12 cellular contexts compared by ENCODE assay signal in the genomic region with DNA sequence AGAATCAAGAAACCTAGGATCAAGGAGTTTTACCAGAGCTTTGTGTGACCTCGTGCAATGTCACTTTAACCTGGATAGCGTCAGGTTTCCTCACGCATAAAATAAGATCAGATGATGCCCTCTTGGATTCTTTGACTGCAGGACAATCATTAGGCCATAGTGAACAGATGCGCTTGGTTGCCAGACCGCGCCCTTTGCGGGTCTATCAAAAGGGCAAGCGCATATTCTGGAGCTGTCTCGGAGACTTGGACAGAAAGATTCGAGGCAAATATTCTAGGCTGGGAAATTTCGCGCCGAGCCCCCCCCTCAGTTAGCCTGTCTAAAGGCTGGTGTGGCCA.
DNase-seq lines count a peak whose midpoint lies in the region; ATAC-seq, FAIRE-seq and TF ChIP-seq lines count a peak whose summit lies in the region.
"Had no signal": no experiment of that assay in that cellular context is flagged by ENCODE, and none has a peak within 500 bp of the region (broad histone marks: within the 10 kb centered on the region; RNA-seq: fewer than 3 reads in every experiment).

No MANE protein-coding gene starts in this region.

- peak overlapping the region; percentile 12 for H3K27ac Mint-ChIP-seq in type B pancreatic cell

- no peak for TF ChIP-seq CTCF in heart right ventricle (IDR thresholded peaks at IDR 0.05)
- TF ChIP-seq CTCF in epithelial cell of proximal tubule (conservative IDR thresholded peaks at IDR 0.05; ENCODE audit: low read depth, low read length): no peak
- no peak for TF ChIP-seq CTCF in type B pancreatic cell (conservative IDR thresholded peaks at IDR 0.05)

- intact Hi-C loops in heart right ventricle (cut with DNase I) (loop anchor here in 1 of 10 donors (10.0 kb wide), 1 partner anchor 692 kb away; no protein-coding TSS in a partner anchor), left ventricle myocardium superior (cut with micrococcal nuclease) (no loop called here), posterior cingulate gyrus (cut with DNase I) (no loop called here)

- H3K27ac ChIP-seq in heart right ventricle (peak overlapping the region in 4 of 10 donors; percentile 62 to 82 (median 72)), muscle layer of duodenum (ENCODE audit: low read length) (no peak overlapping the region)
- H3K27ac ChIP-seq: parathyroid adenoma had no signal

- peaks cover 0 to 96% (median 70%) of the 10 kb centered on the region in 7 donors for H3K27me3 ChIP-seq in heart right ventricle
- H3K27me3 ChIP-seq in muscle layer of duodenum (ENCODE audit: low read depth, low read length): peaks cover 53% of the 10 kb centered on the region

- WGBS in heart right ventricle, 2 donors: 30 to 35% methylated on average over 13 of the region's 13 CpGs

- ATAC-seq in heart right ventricle (peak in 1 of 8 donors; percentile 8), left ventricle myocardium superior (no peak), HG03469 (IDR thresholded peaks at IDR 0.05; ENCODE audit: unreplicated experiment) (no peak)

- no peaks in the 10 kb centered on the region for H3K9me3 Mint-ChIP-seq in type B pancreatic cell

- DNase-seq in heart right ventricle: no peak
- no peak for DNase-seq in left ventricle myocardium superior
- no peak for DNase-seq in epithelial cell of proximal tubule (ENCODE audit: low read depth)
- no peak for DNase-seq in type B pancreatic cell (ENCODE audit: extremely low spot score, unreplicated experiment)
- DNase-seq in posterior cingulate gyrus: no peak
- DNase-seq in GM12891 (ENCODE audit: insufficient read length, low spot score): no peak
- DNase-seq: activated CD8-positive, alpha-beta memory T cell treated with anti-CD3 and anti-CD28 coated beads, Interleukin-2, amount 10 ng/mL, durations not matched to agents 7 days and 5 days; DND-41 had no signal

- no peaks in the 10 kb centered on the region for H3K9me3 ChIP-seq in heart right ventricle
- H3K9me3 ChIP-seq in muscle layer of duodenum (ENCODE audit: control insufficient read depth in 1 of 2, low read length in 2 of 2): no peaks in the 10 kb centered on the region

- no peak for FAIRE-seq in GM12891 (lab: Jason Lieb, UNC)
- FAIRE-seq: endometrium had no signal

- no peak for TF ChIP-seq POLR2A in GM12891 (IDR thresholded peaks at IDR 0.05; ENCODE audit: low read depth, low read length)

- peaks cover 5% of the 10 kb centered on the region for H3K36me3 Mint-ChIP-seq in type B pancreatic cell
- H3K36me3 Mint-ChIP-seq: activated CD8-positive, alpha-beta memory T cell treated with anti-CD3 and anti-CD28 coated beads, Interleukin-2, amount 10 ng/mL, durations not matched to agents 7 days and 5 days had no signal

- peak overlapping the region; percentile 85 for H3K4me3 Mint-ChIP-seq in type B pancreatic cell

- H3K27me3 Mint-ChIP-seq in type B pancreatic cell: peaks cover 97% of the 10 kb centered on the region

- H3K36me3 ChIP-seq in heart right ventricle: no peaks in the 10 kb centered on the region
- no peaks in the 10 kb centered on the region for H3K36me3 ChIP-seq in muscle layer of duodenum (ENCODE audit: control insufficient read depth in 1 of 2, insufficient read depth in 2 of 2, low read length in 2 of 2)

- H3K4me1 Mint-ChIP-seq in type B pancreatic cell (ENCODE audit: unreplicated experiment): peaks cover 35% of the 10 kb centered on the region

- peaks cover 4 to 50% (median 33%) of the 10 kb centered on the region in 9 donors for H3K4me1 ChIP-seq in heart right ventricle
- H3K4me1 ChIP-seq in muscle layer of duodenum (ENCODE audit: control insufficient read depth in 1 of 2, insufficient read depth in 2 of 2, low read length in 2 of 2): peaks cover 0 to 24% of the 10 kb centered on the region in 2 donors
- H3K4me1 ChIP-seq: parathyroid adenoma had no signal

- peak overlapping the region in 8 of 10 donors; percentile 25 to 59 (median 52) for H3K4me3 ChIP-seq in heart right ventricle
- H3K4me3 ChIP-seq in epithelial cell of proximal tubule (ENCODE audit: low read depth, low read length): peak overlapping the region; percentile 19
- peak overlapping the region; percentile 58 to 67 for H3K4me3 ChIP-seq in muscle layer of duodenum (ENCODE audit: low read depth in 1 of 2, low read length in 2 of 2)

TF ChIP-seq in GM12891, 5 proteins besides CTCF, POLR2A, EP300 and RAD21:
- TF ChIP-seq PAX5 (IDR thresholded peaks at IDR 0.05; ENCODE audit: insufficient read depth, low read length, severe bottlenecking) (no peak), SPI1 (IDR thresholded peaks at IDR 0.05; ENCODE audit: low read depth, low read length) (no peak), POLR2AphosphoS5 (IDR thresholded peaks at IDR 0.05; ENCODE audit: low read depth, low read length) (no peak), TAF1 (IDR thresholded peaks at IDR 0.05; ENCODE audit: low read depth, low read length) (no peak), POU2F2 (IDR thresholded peaks at IDR 0.05; ENCODE audit: low read depth, low read length) (no peak)
